In genomic region chr3:67362686-67363085, GRCh38 we compare ENCODE assay signal across 13 cellular contexts.
A peak's percentile ranks its signal among the peaks of the same experiment; 100 is the strongest.
DNase-seq lines count a peak whose midpoint lies in the region; ATAC-seq and TF ChIP-seq lines count a peak whose summit lies in the region.
"Had no signal": no experiment of that assay in that cellular context is flagged by ENCODE, and none has a peak within 500 bp of the region (broad histone marks: within the 10 kb centered on the region; RNA-seq: fewer than 3 reads in every experiment).

No MANE protein-coding gene starts in this region.

- H3K9me3 Mint-ChIP-seq in activated T-cell treated with anti-CD3 and anti-CD28 coated beads, Interleukin-2, amount 50 U/mL, for 4 hours: no peaks in the 10 kb centered on the region
- H3K9me3 Mint-ChIP-seq: memory B cell had no signal

- H3K4me3 ChIP-seq in Jurkat, Clone E6-1 (ENCODE audit: low read length): no peak overlapping the region
- H3K4me3 ChIP-seq in kidney epithelial cell (ENCODE audit: low read depth, low read length): no peak overlapping the region

- DNase-seq in activated CD4-positive, CD25-positive, alpha-beta regulatory T cell (lab: John Stamatoyannopoulos, UW): no peak
- peak; percentile 65 for DNase-seq in Jurkat, Clone E6-1 (ENCODE audit: low read depth, low spot score)
- no peak for DNase-seq in activated T-cell treated with anti-CD3 and anti-CD28 coated beads, Interleukin-2, amount 50 U/mL, for 4 hours
- DNase-seq in kidney epithelial cell (ENCODE audit: low read depth) (peak; percentile 14), inferior parietal cortex (ENCODE audit: extremely low spot score) (no peak), GOT3 (lab: John Stamatoyannopoulos, UW) (no peak), T-helper 9 cell (no peak)
- DNase-seq: cortex of kidney, Karpas-422, posterior cingulate gyrus, T1000 had no signal

- no peaks in the 10 kb centered on the region for H3K36me3 Mint-ChIP-seq in activated T-cell treated with anti-CD3 and anti-CD28 coated beads, Interleukin-2, amount 50 U/mL, for 4 hours (ENCODE audit: insufficient read depth)
- H3K36me3 Mint-ChIP-seq: memory B cell had no signal

- H3K4me1 Mint-ChIP-seq in activated T-cell treated with anti-CD3 and anti-CD28 coated beads, Interleukin-2, amount 50 U/mL, for 4 hours (ENCODE audit: low read depth): peaks cover 28% of the 10 kb centered on the region

- H3K36me3 ChIP-seq in kidney epithelial cell (ENCODE audit: control insufficient read depth, insufficient read depth, low read length): no peaks in the 10 kb centered on the region

- H3K27me3 ChIP-seq in kidney epithelial cell (ENCODE audit: control insufficient read depth, insufficient read depth, low read length): no peaks in the 10 kb centered on the region

- H3K4me3 Mint-ChIP-seq in activated T-cell treated with anti-CD3 and anti-CD28 coated beads, Interleukin-2, amount 50 U/mL, for 4 hours: no peak overlapping the region
- H3K4me3 Mint-ChIP-seq: memory B cell had no signal

- H3K27me3 Mint-ChIP-seq in activated T-cell treated with anti-CD3 and anti-CD28 coated beads, Interleukin-2, amount 50 U/mL, for 4 hours (ENCODE audit: low read depth): no peaks in the 10 kb centered on the region
- H3K27me3 Mint-ChIP-seq: memory B cell had no signal

- no peak for TF ChIP-seq CTCF in kidney epithelial cell (IDR thresholded peaks at IDR 0.05; ENCODE audit: insufficient read depth, low read length, poor library complexity, severe bottlenecking)

- ATAC-seq in activated CD4-positive, CD25-positive, alpha-beta regulatory T cell treated with anti-CD3 and anti-CD28 coated beads, Interleukin-2, amount 50 U/mL, for 24 hours: peak; percentile 80 to 87
- ATAC-seq in activated T-cell treated with anti-CD3 and anti-CD28 coated beads, Interleukin-2, amount 50 U/mL, for 4 hours: peak; percentile 86 to 88

Comparison
In these comparisons a context has a peak if more than half of its experiments do, and no peak if none do; other contexts are left out.
1. DNase-seq: peak in Jurkat, Clone E6-1 (single experiment) and kidney epithelial cell (single experiment); none in activated CD4-positive, CD25-positive, alpha-beta regulatory T cell (0 of 4), activated T-cell treated with anti-CD3 and anti-CD28 coated beads, Interleukin-2, amount 50 U/mL, for 4 hours (single experiment), inferior parietal cortex (single experiment), GOT3 (single experiment) and T-helper 9 cell (single experiment).